ENCODE assay signal across 23 cellular contexts in the genomic region with DNA sequence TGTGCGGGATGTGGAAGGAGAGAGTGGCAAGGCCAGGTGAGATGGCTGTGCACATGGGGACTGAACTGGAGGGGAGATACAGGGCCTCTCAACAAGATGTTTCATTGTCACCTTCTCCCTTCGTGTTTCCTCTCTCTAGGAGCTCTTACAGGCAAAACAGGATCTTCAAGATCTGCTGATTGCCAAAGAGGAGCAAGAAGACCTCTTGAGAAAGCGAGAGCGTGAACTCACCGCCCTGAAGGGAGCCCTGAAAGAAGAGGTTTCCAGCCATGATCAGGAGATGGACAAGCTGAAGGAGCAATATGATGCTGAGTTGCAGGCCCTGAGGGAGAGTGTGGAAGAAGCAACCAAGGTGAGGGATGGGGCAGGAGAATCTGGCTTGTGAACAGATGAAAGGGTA.
"Had no signal": no experiment of that assay in that cellular context is flagged by ENCODE, and none has a peak within 500 bp of the region (broad histone marks: within the 10 kb centered on the region; RNA-seq: fewer than 3 reads in every experiment).

No MANE protein-coding gene starts in this region.

- ATAC-seq: foreskin keratinocyte; left colon; left ventricle myocardium superior; psoas muscle; stimulated activated naive B cell treated with anti-CD40 and anti-IgM and Interleukin-4, amounts not matched to agents 10 μg/mL and 1 μg/mL and 100 μg/mL, for 72 hours; stimulated activated naive CD8-positive, alpha-beta T cell treated with anti-CD3 and anti-CD28 coated beads, Interleukin-15, amount 100 ng/mL, for 72 hours had no signal

- H3K79me2 ChIP-seq: hepatocyte, parathyroid adenoma had no signal

- H3K4me3 Mint-ChIP-seq: nephron; stimulated activated naive B cell treated with anti-CD40 and anti-IgM and Interleukin-4, amounts not matched to agents 10 μg/mL and 1 μg/mL and 100 μg/mL, for 72 hours; stimulated activated naive CD8-positive, alpha-beta T cell treated with anti-CD3 and anti-CD28 coated beads, Interleukin-15, amount 100 ng/mL, for 72 hours had no signal

- H3K27ac Mint-ChIP-seq: stimulated activated naive B cell treated with anti-CD40 and anti-IgM and Interleukin-4, amounts not matched to agents 10 μg/mL and 1 μg/mL and 100 μg/mL, for 72 hours; stimulated activated naive CD8-positive, alpha-beta T cell treated with anti-CD3 and anti-CD28 coated beads, Interleukin-15, amount 100 ng/mL, for 72 hours had no signal

- H3K4me1 ChIP-seq: colonic mucosa, foreskin keratinocyte, parathyroid adenoma, psoas muscle, right lobe of liver, transverse colon had no signal

- H3K9me3 Mint-ChIP-seq: nephron; stimulated activated naive B cell treated with anti-CD40 and anti-IgM and Interleukin-4, amounts not matched to agents 10 μg/mL and 1 μg/mL and 100 μg/mL, for 72 hours; stimulated activated naive CD8-positive, alpha-beta T cell treated with anti-CD3 and anti-CD28 coated beads, Interleukin-15, amount 100 ng/mL, for 72 hours had no signal

- DNase-seq: colonic mucosa; dermis blood vessel endothelial cell; erythroblast; foreskin keratinocyte; head of caudate nucleus; kidney; left colon; left ventricle myocardium superior; mesenchymal stem cell; psoas muscle; right lobe of liver; spleen; stimulated activated CD4-positive, alpha-beta T cell treated with anti-CD3 and anti-CD28 coated beads, Interleukin-15, amount 100 ng/mL, for 24 hours; stimulated activated CD4-positive, alpha-beta T cell treated with anti-CD3 and anti-CD28 coated beads, Interleukin-1b, Interleukin-23, amount 100 ng/mL, for 48 hours; stimulated activated CD4-positive, alpha-beta T cell treated with anti-CD3 and anti-CD28 coated beads, Interleukin-4, amount 100 ng/mL, for 24 hours; stimulated activated naive B cell treated with anti-CD40 and anti-IgM and Interleukin-4, amounts not matched to agents 10 μg/mL and 1 μg/mL and 100 μg/mL, for 72 hours; stimulated activated naive CD8-positive, alpha-beta T cell treated with anti-CD3 and anti-CD28 coated beads, Interleukin-15, amount 100 ng/mL, for 72 hours; testis; transverse colon had no signal

- H2AFZ ChIP-seq: hepatocyte, parathyroid adenoma had no signal

- H3K4me2 ChIP-seq: hepatocyte had no signal

- H3K27ac ChIP-seq: colonic mucosa, foreskin keratinocyte, hepatocyte, parathyroid adenoma, psoas muscle, right lobe of liver, spleen, testis, transverse colon had no signal

- H3K36me3 ChIP-seq: colonic mucosa, spleen, transverse colon had no signal

- H3K36me3 Mint-ChIP-seq: stimulated activated naive B cell treated with anti-CD40 and anti-IgM and Interleukin-4, amounts not matched to agents 10 μg/mL and 1 μg/mL and 100 μg/mL, for 72 hours had no signal

- H3K9ac ChIP-seq: parathyroid adenoma had no signal

- H3K4me3 ChIP-seq: colonic mucosa, hepatocyte, lung, psoas muscle, right lobe of liver, spleen, testis, transverse colon had no signal

- H3K9me3 ChIP-seq: colonic mucosa, psoas muscle, right lobe of liver, spleen, testis, transverse colon had no signal

- H3K4me1 Mint-ChIP-seq: stimulated activated naive B cell treated with anti-CD40 and anti-IgM and Interleukin-4, amounts not matched to agents 10 μg/mL and 1 μg/mL and 100 μg/mL, for 72 hours; stimulated activated naive CD8-positive, alpha-beta T cell treated with anti-CD3 and anti-CD28 coated beads, Interleukin-15, amount 100 ng/mL, for 72 hours had no signal

- H3K27me3 ChIP-seq: colonic mucosa, foreskin keratinocyte, hepatocyte, right lobe of liver, testis, transverse colon had no signal
